19 cellular contexts compared by ENCODE assay signal in the genomic region with DNA sequence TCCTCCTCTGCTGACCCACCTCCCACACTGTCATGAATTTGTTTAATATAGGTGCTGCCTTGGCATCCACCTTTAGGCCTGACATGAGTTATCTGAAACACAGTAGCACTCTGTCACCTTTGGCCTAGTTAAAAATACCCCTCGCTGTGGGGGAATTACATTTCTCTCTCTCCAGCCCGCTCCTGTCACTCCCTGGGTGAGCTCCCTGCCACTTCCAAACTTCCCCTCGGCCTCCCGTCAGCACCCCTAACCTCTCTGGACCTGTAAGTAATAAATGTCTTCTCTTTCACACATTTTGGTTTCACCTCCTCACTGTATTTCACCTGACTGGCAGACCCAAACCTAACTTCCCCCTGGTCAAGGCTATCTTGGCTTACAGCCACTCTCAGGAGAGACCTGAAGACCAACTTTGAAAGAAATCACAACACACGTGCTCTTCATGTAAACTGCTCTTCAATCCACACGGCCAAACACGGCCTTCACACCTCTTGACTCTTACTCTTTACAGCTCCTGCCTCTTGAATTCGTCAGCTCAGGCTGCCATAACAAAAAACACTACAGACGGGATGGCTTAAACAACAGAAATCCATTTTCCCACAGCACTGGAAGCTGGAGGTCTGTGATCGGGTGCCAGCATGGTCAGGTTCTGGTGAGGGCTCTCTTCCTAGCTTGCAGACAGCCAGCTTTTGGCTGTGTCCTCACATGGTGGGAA. TPM values are rescaled to one million over a fixed set of nuclear protein-coding genes. Genes with fewer than 3 reads are reported as not detected.
"Had no signal": no experiment of that assay in that cellular context is flagged by ENCODE, and none has a peak within 500 bp of the region (broad histone marks: within the 10 kb centered on the region; RNA-seq: fewer than 3 reads in every experiment).

No MANE protein-coding gene starts in this region.

- H3K36me3 Mint-ChIP-seq: activated naive CD4-positive, alpha-beta T cell treated with anti-CD3 and anti-CD28 coated beads, Interleukin-2, amount 50 U/mL, for 72 hours; natural killer cell treated with Interleukin-12 subunit alpha and Interleukin-12 subunit beta and Interleukin-15 and Interleukin-18, amount 100 ng/mL, for 72 hours; WTC11 had no signal

- H3K27me3 ChIP-seq: tibial artery, uterus had no signal

- H3K4me3 ChIP-seq: mucosa of descending colon, tibial artery, uterus had no signal

- H3K9me3 Mint-ChIP-seq: activated CD4-positive, alpha-beta memory T cell treated with anti-CD3 and anti-CD28 coated beads, Interleukin-2, amount 10 ng/mL, durations not matched to agents 7 days and 5 days; activated naive CD4-positive, alpha-beta T cell treated with anti-CD3 and anti-CD28 coated beads, Interleukin-2, amount 50 U/mL, for 72 hours; activated T-cell treated with anti-CD3 and anti-CD28 coated beads, Interleukin-2, amount 50 U/mL, for 4 hours; natural killer cell treated with Interleukin-12 subunit alpha and Interleukin-12 subunit beta and Interleukin-15 and Interleukin-18, amount 100 ng/mL, for 72 hours; WTC11 had no signal

- H3K4me3 Mint-ChIP-seq: activated CD4-positive, alpha-beta memory T cell treated with anti-CD3 and anti-CD28 coated beads, Interleukin-2, amount 10 ng/mL, durations not matched to agents 7 days and 5 days; activated T-cell treated with anti-CD3 and anti-CD28 coated beads, Interleukin-2, amount 50 U/mL, for 4 hours; natural killer cell treated with Interleukin-12 subunit alpha and Interleukin-12 subunit beta and Interleukin-15 and Interleukin-18, amount 100 ng/mL, for 72 hours; WTC11 had no signal

- H3K9me3 ChIP-seq: mucosa of descending colon, tibial artery, uterus had no signal

- H3K27ac ChIP-seq: foreskin keratinocyte, tibial artery, uterus had no signal

- H3K4me1 Mint-ChIP-seq: activated CD4-positive, alpha-beta memory T cell treated with anti-CD3 and anti-CD28 coated beads, Interleukin-2, amount 10 ng/mL, durations not matched to agents 7 days and 5 days had no signal

- H3K36me3 ChIP-seq: tibial artery, uterus had no signal

- H3K4me1 ChIP-seq: foreskin keratinocyte, uterus had no signal

- H3K27ac Mint-ChIP-seq: activated CD4-positive, alpha-beta memory T cell treated with anti-CD3 and anti-CD28 coated beads, Interleukin-2, amount 10 ng/mL, durations not matched to agents 7 days and 5 days; activated naive CD4-positive, alpha-beta T cell treated with anti-CD3 and anti-CD28 coated beads, Interleukin-2, amount 50 U/mL, for 72 hours; natural killer cell treated with Interleukin-12 subunit alpha and Interleukin-12 subunit beta and Interleukin-15 and Interleukin-18, amount 100 ng/mL, for 72 hours; WTC11 had no signal

- ATAC-seq: activated naive CD4-positive, alpha-beta T cell treated with anti-CD3 and anti-CD28 coated beads, Interleukin-2, amount 50 U/mL, for 72 hours; activated T-cell treated with anti-CD3 and anti-CD28 coated beads, Interleukin-2, amount 50 U/mL, for 4 hours; foreskin keratinocyte; left colon; mucosa of descending colon; natural killer cell treated with Interleukin-12 subunit alpha and Interleukin-12 subunit beta and Interleukin-15 and Interleukin-18, amount 100 ng/mL, for 72 hours; WTC11 had no signal

- DNase-seq: activated CD4-positive, alpha-beta memory T cell treated with anti-CD3 and anti-CD28 coated beads, Interleukin-2, amount 10 ng/mL, durations not matched to agents 7 days and 5 days; activated CD4-positive, alpha-beta T cell treated with anti-CD3 and anti-CD28 coated beads for 4 hours; activated effector memory CD4-positive, alpha-beta T cell treated with Interleukin-2 at 50 U/mL for 16 hours; activated T-cell treated with anti-CD3 and anti-CD28 coated beads, Interleukin-2, amount 50 U/mL, for 4 hours; amniotic stem cell; cortex of kidney; effector CD8-positive, alpha-beta T cell; foreskin keratinocyte; mucosa of descending colon; posterior cingulate gyrus; stimulated activated CD4-positive, alpha-beta T cell treated with anti-CD3 and anti-CD28 coated beads, Interleukin-12 subunit alpha, Interleukin-12 subunit beta, amount 100 ng/mL, for 4 hours; stimulated activated CD4-positive, alpha-beta T cell treated with anti-CD3 and anti-CD28 coated beads, Interleukin-2, amount 100 ng/mL, for 24 hours; SW 1271; tibial artery; uterus had no signal

RNA-seq across cellular contexts. Expression of gene REEP1, which starts 28.3 kb away (rescaled TPM):
- total RNA-seq: activated CD4-positive, alpha-beta memory T cell treated with anti-CD3 and anti-CD28 coated beads, Interleukin-2, amount 10 ng/mL, durations not matched to agents 7 days and 5 days; natural killer cell treated with Interleukin-12 subunit alpha and Interleukin-12 subunit beta and Interleukin-15 and Interleukin-18, amount 100 ng/mL, for 72 hours had no signal
